1 cellular context compared by ENCODE assay signal in the genomic region with DNA sequence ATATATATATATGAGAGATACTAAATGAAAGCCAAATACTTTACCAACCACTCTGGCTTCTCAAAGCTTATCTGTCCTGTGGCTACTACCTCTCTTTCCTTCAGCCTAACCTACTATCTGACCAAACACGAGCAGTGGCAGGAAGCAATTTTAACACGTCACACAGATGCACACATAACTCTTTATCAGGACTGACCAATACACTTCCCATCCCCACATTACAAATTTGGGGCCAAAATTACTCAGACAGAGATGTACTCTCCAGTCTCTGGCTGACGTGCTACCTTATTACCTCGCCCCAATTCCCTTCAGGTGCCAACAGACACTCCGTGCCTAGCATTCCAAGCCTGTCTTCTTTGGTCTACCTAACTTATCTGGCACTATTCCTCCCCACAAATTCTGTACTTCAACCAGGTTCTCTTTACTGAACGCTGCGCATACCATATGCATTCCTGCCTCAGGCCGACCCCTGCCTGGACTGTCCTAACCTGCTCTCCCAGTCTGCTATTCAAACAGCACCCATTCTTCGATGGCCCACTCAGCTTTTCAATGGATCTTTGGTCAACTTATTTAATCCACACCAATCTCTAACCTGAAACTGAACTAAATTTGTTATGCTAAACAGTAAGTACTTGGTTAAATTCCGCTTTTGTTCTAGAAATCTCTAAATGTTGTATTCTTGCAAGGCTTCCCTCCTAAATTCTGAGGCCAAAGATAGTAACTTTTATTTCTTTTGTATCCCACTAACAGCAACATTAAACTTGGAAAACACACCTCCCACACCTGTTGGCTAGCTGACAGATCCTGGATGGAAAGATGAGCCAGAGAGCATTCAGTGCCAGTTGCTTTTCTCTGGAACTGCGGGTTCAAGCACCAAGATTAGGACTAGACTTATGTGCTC.
TF ChIP-seq lines count a peak whose summit lies in the region.

No MANE protein-coding gene starts in this region.

TF ChIP-seq in GM23338, 12 proteins besides CTCF, POLR2A, EP300 and RAD21:
- TF ChIP-seq ZNF462 (CRISPR knock-in tag; IDR thresholded peaks at IDR 0.05) (0 out of 2 replicates have a peak, but pooled peaks have one; percentile 30), ZNF331 (CRISPR knock-in tag; IDR thresholded peaks at IDR 0.05; ENCODE audit: low read depth) (no peak), EZH2phosphoT487 (IDR thresholded peaks at IDR 0.05; ENCODE audit: unreplicated experiment) (no peak), NANOG (IDR thresholded peaks at IDR 0.05; ENCODE audit: borderline replicate concordance) (peak; percentile 40; the same call in 1 of the 2 replicates)
